ENCODE assay signal across 27 cellular contexts in the genomic region with DNA sequence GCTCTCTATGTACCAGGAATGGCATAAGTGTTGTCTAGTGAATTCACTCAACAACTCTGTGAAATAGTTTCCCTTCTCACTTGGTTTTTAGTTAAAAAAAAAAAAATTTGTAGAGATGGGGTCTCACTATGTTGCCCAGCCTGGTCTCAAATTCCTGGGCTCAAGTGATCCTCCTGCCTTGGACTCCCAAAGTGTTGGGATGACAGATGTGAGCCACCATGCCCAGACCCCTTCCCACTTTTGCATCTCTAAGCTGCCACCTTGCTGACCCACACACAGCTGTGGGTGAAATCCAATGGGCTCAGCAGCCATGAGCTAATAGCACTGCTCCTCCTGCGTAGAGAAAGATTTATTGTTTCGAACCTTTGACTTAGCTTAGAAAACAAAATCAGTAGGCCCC. TPM values are rescaled to one million over a fixed set of nuclear protein-coding genes. Genes with fewer than 3 reads are reported as not detected.
"Had no signal": no experiment of that assay in that cellular context is flagged by ENCODE, and none has a peak within 500 bp of the region (broad histone marks: within the 10 kb centered on the region; RNA-seq: fewer than 3 reads in every experiment).

No MANE protein-coding gene starts in this region.

- H3K4me1 ChIP-seq: colonic mucosa, uterus had no signal

- H3K9me3 ChIP-seq: adrenal gland, body of pancreas, colonic mucosa, gastrocnemius medialis, ovary, tibial nerve, uterus had no signal

- ATAC-seq: body of pancreas; gastrocnemius medialis; left ventricle myocardium superior; naive thymus-derived CD4-positive, alpha-beta T cell had no signal

- H3K27me3 Mint-ChIP-seq: activated naive CD8-positive, alpha-beta T cell had no signal

- H3K36me3 ChIP-seq: adrenal gland, colonic mucosa, gastrocnemius medialis, ovary, tibial nerve, uterus had no signal

- H3K4me3 ChIP-seq: adrenal gland, body of pancreas, colonic mucosa, gastrocnemius medialis, ovary, smooth muscle cell, tibial nerve, uterus had no signal

- H3K4me3 Mint-ChIP-seq: activated CD4-positive, alpha-beta memory T cell treated with anti-CD3 and anti-CD28 coated beads, Interleukin-2, amount 10 ng/mL, durations not matched to agents 7 days and 5 days; activated CD4-positive, alpha-beta T cell treated with anti-CD3 and anti-CD28 coated beads, Interleukin-2, amount 10 ng/mL, durations not matched to agents 7 days and 5 days; activated naive CD8-positive, alpha-beta T cell; mesothelial cell of epicardium; T-helper 2 cell treated with Interferon-gamma antibody and Interleukin-4, amounts not matched to agents 5 μg/mL and 100 μg/mL, for 36 hours had no signal

- H3K27ac Mint-ChIP-seq: activated CD4-positive, alpha-beta memory T cell treated with anti-CD3 and anti-CD28 coated beads, Interleukin-2, amount 10 ng/mL, durations not matched to agents 7 days and 5 days; activated CD4-positive, alpha-beta T cell treated with anti-CD3 and anti-CD28 coated beads, Interleukin-2, amount 10 ng/mL, durations not matched to agents 7 days and 5 days; activated naive CD8-positive, alpha-beta T cell; activated T-helper 2 cell treated with anti-CD3 and anti-CD28 coated beads, Interferon-gamma antibody, Interleukin-2, Interleukin-4, amounts not matched to agents 10 μg/mL and 5 μg/mL and 100 μg/mL, durations not matched to agents 14 hours and 24 hours and 36 hours; mesothelial cell of epicardium; progenitor cell of endocrine pancreas; T-helper 2 cell treated with Interferon-gamma antibody and Interleukin-4, amounts not matched to agents 5 μg/mL and 100 μg/mL, for 36 hours had no signal

- DNase-seq: activated CD4-positive, alpha-beta memory T cell treated with anti-CD3 and anti-CD28 coated beads, Interleukin-2, amount 10 ng/mL, durations not matched to agents 7 days and 5 days; activated CD4-positive, alpha-beta T cell treated with anti-CD3 and anti-CD28 coated beads for 1 hour; activated CD4-positive, alpha-beta T cell treated with anti-CD3 and anti-CD28 coated beads, Interleukin-2, amount 10 ng/mL, durations not matched to agents 7 days and 5 days; activated naive CD4-positive, alpha-beta T cell treated with Interleukin-2 at 50 U/mL for 16 hours; aorta; body of pancreas; colonic mucosa; effector memory CD4-positive, alpha-beta T cell; erythroblast; gastrocnemius medialis; glutamatergic neuron; islet precursor cell; left ventricle myocardium superior; naive thymus-derived CD4-positive, alpha-beta T cell; ovary; stimulated activated CD4-positive, alpha-beta T cell treated with anti-CD3 and anti-CD28 coated beads, Interleukin-2, amount 100 ng/mL, for 24 hours; stimulated activated naive CD4-positive, alpha-beta T cell; T-helper 1 cell; uterus had no signal

- H3K36me3 Mint-ChIP-seq: activated naive CD8-positive, alpha-beta T cell; mesothelial cell of epicardium; naive thymus-derived CD4-positive, alpha-beta T cell had no signal

- H3K27ac ChIP-seq: colonic mucosa, gastrocnemius medialis, ovary, tibial nerve, uterus had no signal

- H3K9me3 Mint-ChIP-seq: activated CD4-positive, alpha-beta memory T cell treated with anti-CD3 and anti-CD28 coated beads, Interleukin-2, amount 10 ng/mL, durations not matched to agents 7 days and 5 days; activated CD4-positive, alpha-beta T cell treated with anti-CD3 and anti-CD28 coated beads, Interleukin-2, amount 10 ng/mL, durations not matched to agents 7 days and 5 days; activated T-helper 2 cell treated with anti-CD3 and anti-CD28 coated beads, Interferon-gamma antibody, Interleukin-2, Interleukin-4, amounts not matched to agents 10 μg/mL and 5 μg/mL and 100 μg/mL, durations not matched to agents 14 hours and 24 hours and 36 hours; mesothelial cell of epicardium; naive thymus-derived CD4-positive, alpha-beta T cell; T-helper 2 cell treated with Interferon-gamma antibody and Interleukin-4, amounts not matched to agents 5 μg/mL and 100 μg/mL, for 36 hours had no signal

- H3K27me3 ChIP-seq: adrenal gland, body of pancreas, colonic mucosa, gastrocnemius medialis, ovary, tibial nerve, uterus had no signal

RNA-seq across cellular contexts. Expression of gene NEK2, which starts 33.5 kb away (rescaled TPM):
- total RNA-seq: body of pancreas, gastrocnemius medialis had no signal
